ENCODE assay signal across 1 cellular context in the genomic region with DNA sequence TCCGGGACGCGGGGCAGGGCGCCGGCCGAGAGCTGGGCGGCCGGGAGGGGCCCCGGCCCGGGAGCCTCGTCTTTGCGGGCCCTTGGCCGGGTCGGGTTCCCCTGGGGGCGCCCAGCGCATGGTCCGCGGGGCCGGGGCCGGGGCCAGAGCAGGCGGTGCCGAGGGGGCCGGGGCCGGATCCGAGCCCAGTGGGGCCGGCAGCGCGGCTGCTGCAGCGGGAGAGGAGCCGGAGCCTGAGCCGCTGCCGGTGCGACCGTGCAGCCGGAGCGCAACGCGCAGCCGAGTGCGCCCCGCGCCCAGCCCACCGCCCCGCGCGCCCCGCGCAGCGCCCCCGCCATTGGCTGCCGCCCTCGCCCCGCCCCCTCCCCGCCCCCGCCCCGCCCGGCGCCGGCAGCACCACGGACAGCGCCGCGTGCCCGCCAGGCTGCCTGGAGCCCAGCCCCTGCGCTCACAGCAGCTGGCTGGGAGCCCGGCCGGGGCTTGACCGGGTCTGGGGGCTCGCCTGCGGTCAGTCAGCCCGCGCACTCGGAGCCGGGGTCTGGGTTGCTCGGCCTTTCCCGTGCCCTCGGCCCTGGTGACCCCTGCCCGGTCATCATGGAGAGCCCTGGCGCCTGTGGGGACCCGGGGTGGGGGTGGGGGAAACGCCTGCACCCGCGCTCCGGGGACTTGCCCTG.
A peak's percentile ranks its signal among the peaks of the same experiment; 100 is the strongest.
TF ChIP-seq lines count a peak whose summit lies in the region.

A gene (minus strand): TSS at position 287 of the 674 bp plus-strand sequence. CDS start 308 bp downstream, outside the sequence.

TF ChIP-seq in WTC11, 78 proteins besides CTCF, POLR2A, EP300 and RAD21 (continued from another document and continues in another):
- TF ChIP-seq, protein P1, sequence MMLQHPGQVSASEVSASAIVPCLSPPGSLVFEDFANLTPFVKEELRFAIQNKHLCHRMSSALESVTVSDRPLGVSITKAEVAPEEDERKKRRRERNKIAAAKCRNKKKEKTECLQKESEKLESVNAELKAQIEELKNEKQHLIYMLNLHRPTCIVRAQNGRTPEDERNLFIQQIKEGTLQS (CRISPR knock-in tag; conservative IDR thresholded peaks at IDR 0.05) = no peak
- TF ChIP-seq, protein P2, sequence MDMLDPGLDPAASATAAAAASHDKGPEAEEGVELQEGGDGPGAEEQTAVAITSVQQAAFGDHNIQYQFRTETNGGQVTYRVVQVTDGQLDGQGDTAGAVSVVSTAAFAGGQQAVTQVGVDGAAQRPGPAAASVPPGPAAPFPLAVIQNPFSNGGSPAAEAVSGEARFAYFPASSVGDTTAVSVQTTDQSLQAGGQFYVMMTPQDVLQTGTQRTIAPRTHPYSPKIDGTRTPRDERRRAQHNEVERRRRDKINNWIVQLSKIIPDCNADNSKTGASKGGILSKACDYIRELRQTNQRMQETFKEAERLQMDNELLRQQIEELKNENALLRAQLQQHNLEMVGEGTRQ (CRISPR knock-in tag; IDR thresholded peaks at IDR 0.05) = no peak
- TF ChIP-seq ATF1 (CRISPR knock-in tag; IDR thresholded peaks at IDR 0.05) (no peak), ZNF219 (CRISPR knock-in tag; IDR thresholded peaks at IDR 0.05; ENCODE audit: borderline replicate concordance) (peak; percentile 66; the same call in 1 of the 2 replicates), SMAD3 (CRISPR knock-in tag; IDR thresholded peaks at IDR 0.05; ENCODE audit: borderline replicate concordance) (peak; percentile 33; the same call in 1 of the 2 replicates), ETV6 (CRISPR knock-in tag; IDR thresholded peaks at IDR 0.05) (no peak), MYBL2 (CRISPR knock-in tag; IDR thresholded peaks at IDR 0.05) (0 out of 2 replicates have a peak, but pooled peaks have one; percentile 59), ZNF396 (CRISPR knock-in tag; IDR thresholded peaks at IDR 0.05; ENCODE audit: borderline replicate concordance) (no peak)
- TF ChIP-seq, protein P3, sequence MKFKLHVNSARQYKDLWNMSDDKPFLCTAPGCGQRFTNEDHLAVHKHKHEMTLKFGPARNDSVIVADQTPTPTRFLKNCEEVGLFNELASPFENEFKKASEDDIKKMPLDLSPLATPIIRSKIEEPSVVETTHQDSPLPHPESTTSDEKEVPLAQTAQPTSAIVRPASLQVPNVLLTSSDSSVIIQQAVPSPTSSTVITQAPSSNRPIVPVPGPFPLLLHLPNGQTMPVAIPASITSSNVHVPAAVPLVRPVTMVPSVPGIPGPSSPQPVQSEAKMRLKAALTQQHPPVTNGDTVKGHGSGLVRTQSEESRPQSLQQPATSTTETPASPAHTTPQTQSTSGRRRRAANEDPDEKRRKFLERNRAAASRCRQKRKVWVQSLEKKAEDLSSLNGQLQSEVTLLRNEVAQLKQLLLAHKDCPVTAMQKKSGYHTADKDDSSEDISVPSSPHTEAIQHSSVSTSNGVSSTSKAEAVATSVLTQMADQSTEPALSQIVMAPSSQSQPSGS (CRISPR knock-in tag; IDR thresholded peaks at IDR 0.05; ENCODE audit: borderline replicate concordance, low read depth) = no peak
- TF ChIP-seq, protein P4, sequence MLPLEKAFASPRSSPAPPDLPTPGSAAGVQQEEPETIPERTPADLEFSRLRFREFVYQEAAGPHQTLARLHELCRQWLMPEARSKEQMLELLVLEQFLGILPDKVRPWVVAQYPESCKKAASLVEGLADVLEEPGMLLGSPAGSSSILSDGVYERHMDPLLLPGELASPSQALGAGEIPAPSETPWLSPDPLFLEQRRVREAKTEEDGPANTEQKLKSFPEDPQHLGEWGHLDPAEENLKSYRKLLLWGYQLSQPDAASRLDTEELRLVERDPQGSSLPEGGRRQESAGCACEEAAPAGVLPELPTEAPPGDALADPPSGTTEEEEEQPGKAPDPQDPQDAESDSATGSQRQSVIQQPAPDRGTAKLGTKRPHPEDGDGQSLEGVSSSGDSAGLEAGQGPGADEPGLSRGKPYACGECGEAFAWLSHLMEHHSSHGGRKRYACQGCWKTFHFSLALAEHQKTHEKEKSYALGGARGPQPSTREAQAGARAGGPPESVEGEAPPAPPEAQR (CRISPR knock-in tag; IDR thresholded peaks at IDR 0.05) = no peak
- TF ChIP-seq, protein P5, sequence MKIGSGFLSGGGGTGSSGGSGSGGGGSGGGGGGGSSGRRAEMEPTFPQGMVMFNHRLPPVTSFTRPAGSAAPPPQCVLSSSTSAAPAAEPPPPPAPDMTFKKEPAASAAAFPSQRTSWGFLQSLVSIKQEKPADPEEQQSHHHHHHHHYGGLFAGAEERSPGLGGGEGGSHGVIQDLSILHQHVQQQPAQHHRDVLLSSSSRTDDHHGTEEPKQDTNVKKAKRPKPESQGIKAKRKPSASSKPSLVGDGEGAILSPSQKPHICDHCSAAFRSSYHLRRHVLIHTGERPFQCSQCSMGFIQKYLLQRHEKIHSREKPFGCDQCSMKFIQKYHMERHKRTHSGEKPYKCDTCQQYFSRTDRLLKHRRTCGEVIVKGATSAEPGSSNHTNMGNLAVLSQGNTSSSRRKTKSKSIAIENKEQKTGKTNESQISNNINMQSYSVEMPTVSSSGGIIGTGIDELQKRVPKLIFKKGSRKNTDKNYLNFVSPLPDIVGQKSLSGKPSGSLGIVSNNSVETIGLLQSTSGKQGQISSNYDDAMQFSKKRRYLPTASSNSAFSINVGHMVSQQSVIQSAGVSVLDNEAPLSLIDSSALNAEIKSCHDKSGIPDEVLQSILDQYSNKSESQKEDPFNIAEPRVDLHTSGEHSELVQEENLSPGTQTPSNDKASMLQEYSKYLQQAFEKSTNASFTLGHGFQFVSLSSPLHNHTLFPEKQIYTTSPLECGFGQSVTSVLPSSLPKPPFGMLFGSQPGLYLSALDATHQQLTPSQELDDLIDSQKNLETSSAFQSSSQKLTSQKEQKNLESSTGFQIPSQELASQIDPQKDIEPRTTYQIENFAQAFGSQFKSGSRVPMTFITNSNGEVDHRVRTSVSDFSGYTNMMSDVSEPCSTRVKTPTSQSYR (CRISPR knock-in tag; IDR thresholded peaks at IDR 0.05) = no peak
- TF ChIP-seq, protein P6, sequence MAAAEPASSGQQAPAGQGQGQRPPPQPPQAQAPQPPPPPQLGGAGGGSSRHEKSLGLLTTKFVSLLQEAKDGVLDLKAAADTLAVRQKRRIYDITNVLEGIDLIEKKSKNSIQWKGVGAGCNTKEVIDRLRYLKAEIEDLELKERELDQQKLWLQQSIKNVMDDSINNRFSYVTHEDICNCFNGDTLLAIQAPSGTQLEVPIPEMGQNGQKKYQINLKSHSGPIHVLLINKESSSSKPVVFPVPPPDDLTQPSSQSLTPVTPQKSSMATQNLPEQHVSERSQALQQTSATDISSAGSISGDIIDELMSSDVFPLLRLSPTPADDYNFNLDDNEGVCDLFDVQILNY (CRISPR knock-in tag; IDR thresholded peaks at IDR 0.05) = 0 out of 2 replicates have a peak, but pooled peaks have one; percentile 54
- TF ChIP-seq, protein P7, sequence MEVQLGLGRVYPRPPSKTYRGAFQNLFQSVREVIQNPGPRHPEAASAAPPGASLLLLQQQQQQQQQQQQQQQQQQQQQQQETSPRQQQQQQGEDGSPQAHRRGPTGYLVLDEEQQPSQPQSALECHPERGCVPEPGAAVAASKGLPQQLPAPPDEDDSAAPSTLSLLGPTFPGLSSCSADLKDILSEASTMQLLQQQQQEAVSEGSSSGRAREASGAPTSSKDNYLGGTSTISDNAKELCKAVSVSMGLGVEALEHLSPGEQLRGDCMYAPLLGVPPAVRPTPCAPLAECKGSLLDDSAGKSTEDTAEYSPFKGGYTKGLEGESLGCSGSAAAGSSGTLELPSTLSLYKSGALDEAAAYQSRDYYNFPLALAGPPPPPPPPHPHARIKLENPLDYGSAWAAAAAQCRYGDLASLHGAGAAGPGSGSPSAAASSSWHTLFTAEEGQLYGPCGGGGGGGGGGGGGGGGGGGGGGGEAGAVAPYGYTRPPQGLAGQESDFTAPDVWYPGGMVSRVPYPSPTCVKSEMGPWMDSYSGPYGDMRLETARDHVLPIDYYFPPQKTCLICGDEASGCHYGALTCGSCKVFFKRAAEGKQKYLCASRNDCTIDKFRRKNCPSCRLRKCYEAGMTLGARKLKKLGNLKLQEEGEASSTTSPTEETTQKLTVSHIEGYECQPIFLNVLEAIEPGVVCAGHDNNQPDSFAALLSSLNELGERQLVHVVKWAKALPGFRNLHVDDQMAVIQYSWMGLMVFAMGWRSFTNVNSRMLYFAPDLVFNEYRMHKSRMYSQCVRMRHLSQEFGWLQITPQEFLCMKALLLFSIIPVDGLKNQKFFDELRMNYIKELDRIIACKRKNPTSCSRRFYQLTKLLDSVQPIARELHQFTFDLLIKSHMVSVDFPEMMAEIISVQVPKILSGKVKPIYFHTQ (CRISPR knock-in tag; IDR thresholded peaks at IDR 0.05) = no peak
- TF ChIP-seq, protein P8, sequence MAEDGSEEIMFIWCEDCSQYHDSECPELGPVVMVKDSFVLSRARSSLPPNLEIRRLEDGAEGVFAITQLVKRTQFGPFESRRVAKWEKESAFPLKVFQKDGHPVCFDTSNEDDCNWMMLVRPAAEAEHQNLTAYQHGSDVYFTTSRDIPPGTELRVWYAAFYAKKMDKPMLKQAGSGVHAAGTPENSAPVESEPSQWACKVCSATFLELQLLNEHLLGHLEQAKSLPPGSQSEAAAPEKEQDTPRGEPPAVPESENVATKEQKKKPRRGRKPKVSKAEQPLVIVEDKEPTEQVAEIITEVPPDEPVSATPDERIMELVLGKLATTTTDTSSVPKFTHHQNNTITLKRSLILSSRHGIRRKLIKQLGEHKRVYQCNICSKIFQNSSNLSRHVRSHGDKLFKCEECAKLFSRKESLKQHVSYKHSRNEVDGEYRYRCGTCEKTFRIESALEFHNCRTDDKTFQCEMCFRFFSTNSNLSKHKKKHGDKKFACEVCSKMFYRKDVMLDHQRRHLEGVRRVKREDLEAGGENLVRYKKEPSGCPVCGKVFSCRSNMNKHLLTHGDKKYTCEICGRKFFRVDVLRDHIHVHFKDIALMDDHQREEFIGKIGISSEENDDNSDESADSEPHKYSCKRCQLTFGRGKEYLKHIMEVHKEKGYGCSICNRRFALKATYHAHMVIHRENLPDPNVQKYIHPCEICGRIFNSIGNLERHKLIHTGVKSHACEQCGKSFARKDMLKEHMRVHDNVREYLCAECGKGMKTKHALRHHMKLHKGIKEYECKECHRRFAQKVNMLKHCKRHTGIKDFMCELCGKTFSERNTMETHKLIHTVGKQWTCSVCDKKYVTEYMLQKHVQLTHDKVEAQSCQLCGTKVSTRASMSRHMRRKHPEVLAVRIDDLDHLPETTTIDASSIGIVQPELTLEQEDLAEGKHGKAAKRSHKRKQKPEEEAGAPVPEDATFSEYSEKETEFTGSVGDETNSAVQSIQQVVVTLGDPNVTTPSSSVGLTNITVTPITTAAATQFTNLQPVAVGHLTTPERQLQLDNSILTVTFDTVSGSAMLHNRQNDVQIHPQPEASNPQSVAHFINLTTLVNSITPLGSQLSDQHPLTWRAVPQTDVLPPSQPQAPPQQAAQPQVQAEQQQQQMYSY (CRISPR knock-in tag; IDR thresholded peaks at IDR 0.05) = no peak
- TF ChIP-seq, protein P9, sequence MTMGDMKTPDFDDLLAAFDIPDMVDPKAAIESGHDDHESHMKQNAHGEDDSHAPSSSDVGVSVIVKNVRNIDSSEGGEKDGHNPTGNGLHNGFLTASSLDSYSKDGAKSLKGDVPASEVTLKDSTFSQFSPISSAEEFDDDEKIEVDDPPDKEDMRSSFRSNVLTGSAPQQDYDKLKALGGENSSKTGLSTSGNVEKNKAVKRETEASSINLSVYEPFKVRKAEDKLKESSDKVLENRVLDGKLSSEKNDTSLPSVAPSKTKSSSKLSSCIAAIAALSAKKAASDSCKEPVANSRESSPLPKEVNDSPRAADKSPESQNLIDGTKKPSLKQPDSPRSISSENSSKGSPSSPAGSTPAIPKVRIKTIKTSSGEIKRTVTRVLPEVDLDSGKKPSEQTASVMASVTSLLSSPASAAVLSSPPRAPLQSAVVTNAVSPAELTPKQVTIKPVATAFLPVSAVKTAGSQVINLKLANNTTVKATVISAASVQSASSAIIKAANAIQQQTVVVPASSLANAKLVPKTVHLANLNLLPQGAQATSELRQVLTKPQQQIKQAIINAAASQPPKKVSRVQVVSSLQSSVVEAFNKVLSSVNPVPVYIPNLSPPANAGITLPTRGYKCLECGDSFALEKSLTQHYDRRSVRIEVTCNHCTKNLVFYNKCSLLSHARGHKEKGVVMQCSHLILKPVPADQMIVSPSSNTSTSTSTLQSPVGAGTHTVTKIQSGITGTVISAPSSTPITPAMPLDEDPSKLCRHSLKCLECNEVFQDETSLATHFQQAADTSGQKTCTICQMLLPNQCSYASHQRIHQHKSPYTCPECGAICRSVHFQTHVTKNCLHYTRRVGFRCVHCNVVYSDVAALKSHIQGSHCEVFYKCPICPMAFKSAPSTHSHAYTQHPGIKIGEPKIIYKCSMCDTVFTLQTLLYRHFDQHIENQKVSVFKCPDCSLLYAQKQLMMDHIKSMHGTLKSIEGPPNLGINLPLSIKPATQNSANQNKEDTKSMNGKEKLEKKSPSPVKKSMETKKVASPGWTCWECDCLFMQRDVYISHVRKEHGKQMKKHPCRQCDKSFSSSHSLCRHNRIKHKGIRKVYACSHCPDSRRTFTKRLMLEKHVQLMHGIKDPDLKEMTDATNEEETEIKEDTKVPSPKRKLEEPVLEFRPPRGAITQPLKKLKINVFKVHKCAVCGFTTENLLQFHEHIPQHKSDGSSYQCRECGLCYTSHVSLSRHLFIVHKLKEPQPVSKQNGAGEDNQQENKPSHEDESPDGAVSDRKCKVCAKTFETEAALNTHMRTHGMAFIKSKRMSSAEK (CRISPR knock-in tag; IDR thresholded peaks at IDR 0.05; ENCODE audit: borderline replicate concordance) = no peak
- TF ChIP-seq, protein P10, sequence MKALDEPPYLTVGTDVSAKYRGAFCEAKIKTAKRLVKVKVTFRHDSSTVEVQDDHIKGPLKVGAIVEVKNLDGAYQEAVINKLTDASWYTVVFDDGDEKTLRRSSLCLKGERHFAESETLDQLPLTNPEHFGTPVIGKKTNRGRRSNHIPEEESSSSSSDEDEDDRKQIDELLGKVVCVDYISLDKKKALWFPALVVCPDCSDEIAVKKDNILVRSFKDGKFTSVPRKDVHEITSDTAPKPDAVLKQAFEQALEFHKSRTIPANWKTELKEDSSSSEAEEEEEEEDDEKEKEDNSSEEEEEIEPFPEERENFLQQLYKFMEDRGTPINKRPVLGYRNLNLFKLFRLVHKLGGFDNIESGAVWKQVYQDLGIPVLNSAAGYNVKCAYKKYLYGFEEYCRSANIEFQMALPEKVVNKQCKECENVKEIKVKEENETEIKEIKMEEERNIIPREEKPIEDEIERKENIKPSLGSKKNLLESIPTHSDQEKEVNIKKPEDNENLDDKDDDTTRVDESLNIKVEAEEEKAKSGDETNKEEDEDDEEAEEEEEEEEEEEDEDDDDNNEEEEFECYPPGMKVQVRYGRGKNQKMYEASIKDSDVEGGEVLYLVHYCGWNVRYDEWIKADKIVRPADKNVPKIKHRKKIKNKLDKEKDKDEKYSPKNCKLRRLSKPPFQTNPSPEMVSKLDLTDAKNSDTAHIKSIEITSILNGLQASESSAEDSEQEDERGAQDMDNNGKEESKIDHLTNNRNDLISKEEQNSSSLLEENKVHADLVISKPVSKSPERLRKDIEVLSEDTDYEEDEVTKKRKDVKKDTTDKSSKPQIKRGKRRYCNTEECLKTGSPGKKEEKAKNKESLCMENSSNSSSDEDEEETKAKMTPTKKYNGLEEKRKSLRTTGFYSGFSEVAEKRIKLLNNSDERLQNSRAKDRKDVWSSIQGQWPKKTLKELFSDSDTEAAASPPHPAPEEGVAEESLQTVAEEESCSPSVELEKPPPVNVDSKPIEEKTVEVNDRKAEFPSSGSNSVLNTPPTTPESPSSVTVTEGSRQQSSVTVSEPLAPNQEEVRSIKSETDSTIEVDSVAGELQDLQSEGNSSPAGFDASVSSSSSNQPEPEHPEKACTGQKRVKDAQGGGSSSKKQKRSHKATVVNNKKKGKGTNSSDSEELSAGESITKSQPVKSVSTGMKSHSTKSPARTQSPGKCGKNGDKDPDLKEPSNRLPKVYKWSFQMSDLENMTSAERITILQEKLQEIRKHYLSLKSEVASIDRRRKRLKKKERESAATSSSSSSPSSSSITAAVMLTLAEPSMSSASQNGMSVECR (CRISPR knock-in tag; IDR thresholded peaks at IDR 0.05; ENCODE audit: borderline replicate concordance) = peak; percentile 80; the same call in 1 of the 2 replicates
